14 cellular contexts compared by ENCODE assay signal in genomic region chr14:90642239-90642717, GRCh38.
DNase-seq lines count a peak whose midpoint lies in the region; ATAC-seq and TF ChIP-seq lines count a peak whose summit lies in the region.
"Had no signal": no experiment of that assay in that cellular context is flagged by ENCODE, and none has a peak within 500 bp of the region (broad histone marks: within the 10 kb centered on the region; RNA-seq: fewer than 3 reads in every experiment).

No MANE protein-coding gene starts in this region.

- no peak overlapping the region for H4K91ac ChIP-seq in neuronal stem cell (ENCODE audit: low read depth, low read length, poor library complexity)

- H3K23ac ChIP-seq in neuronal stem cell (ENCODE audit: low read depth, low read length, poor library complexity) = no peak overlapping the region

- no peaks in the 10 kb centered on the region for H3K79me1 ChIP-seq in neuronal stem cell (ENCODE audit: low read depth, low read length)

- CTCF ChIA-PET in GM10248 (lab: Yijun Ruan, JAX) = interaction anchor here (0.7 to 1.7 kb wide), 2 partner anchors 117 to 334 kb away, joined by 3 to 5 read pairs; no protein-coding TSS in a partner anchor

- POLR2A ChIA-PET in GM10248 (lab: Yijun Ruan, JAX) = no interaction called here

- intact Hi-C loops in right cardiac atrium (cut with DNase I) = no loop called here

- H3K36me3 ChIP-seq in brain microvascular endothelial cell (replicated peaks) (no peaks in the 10 kb centered on the region), neuronal stem cell (replicated peaks in 1 of 2; ENCODE audit: control insufficient read depth in 2 of 2, insufficient read depth in 2 of 2, low read length in 2 of 2) (peaks cover 0 to 16% of the 10 kb centered on the region in 2 donors)

- no peak for TF ChIP-seq CTCF in brain microvascular endothelial cell (IDR thresholded peaks at IDR 0.05; ENCODE audit: low read depth, low read length, missing control alignments)
- no peak for TF ChIP-seq CTCF in GM10248 (IDR thresholded peaks at IDR 0.05; ENCODE audit: control extremely low read depth, extremely low read depth, low read depth, missing control alignments)

- no peak overlapping the region for H4K8ac ChIP-seq in neuronal stem cell (ENCODE audit: low read depth, low read length)

- no peak overlapping the region for H3K14ac ChIP-seq in neuronal stem cell (ENCODE audit: low read length)

- H3K9ac ChIP-seq in neuronal stem cell (ENCODE audit: low read depth, low read length, poor library complexity) = no peak overlapping the region

- H2BK15ac ChIP-seq in neuronal stem cell (ENCODE audit: low read length) = no peak overlapping the region

- H2BK12ac ChIP-seq in neuronal stem cell (ENCODE audit: low read length) = no peak overlapping the region

- H3K27me3 ChIP-seq in brain microvascular endothelial cell (replicated peaks) (no peaks in the 10 kb centered on the region), right cardiac atrium (ENCODE audit: control insufficient read depth, insufficient read depth) (no peaks in the 10 kb centered on the region), neuronal stem cell (ENCODE audit: control insufficient read depth in 3 of 3, insufficient read depth in 3 of 3, low read depth in 1 of 3, low read length in 3 of 3) (no peaks in the 10 kb centered on the region)
- H3K27me3 ChIP-seq: vagina had no signal

- WGBS in right cardiac atrium = 23% methylated on average over 3 of the region's 3 CpGs
- no CpG with 5 or more reads among the region's 3 CpGs for WGBS in neuronal stem cell (ENCODE audit: extremely low coverage in 2 of 2, insufficient read length in 2 of 2, insufficient replicate concordance in 1 of 2), 2 donors

- DNase-seq in EH (ENCODE audit: low read depth) (peak; percentile 58), brain microvascular endothelial cell (peak; percentile 79), right cardiac atrium (no peak), neuronal stem cell (ENCODE audit: low spot score) (peak; percentile 89), GM10248 (ENCODE audit: extremely low spot score) (no peak), T-helper 9 cell (no peak)
- DNase-seq: activated CD4-positive, alpha-beta T cell treated with anti-CD3 and anti-CD28 coated beads, Interleukin-2, amount 10 ng/mL, durations not matched to agents 7 days and 5 days; activated naive CD4-positive, alpha-beta T cell treated with anti-CD3 and anti-CD28 coated beads, Interleukin-2, amount 10 ng/mL, durations not matched to agents 7 days and 5 days; naive B cell; NCI-H1930; SIG-M5 had no signal

- H3K4me1 ChIP-seq in right cardiac atrium (ENCODE audit: control insufficient read depth, insufficient read depth, low read length) (peaks cover 6% of the 10 kb centered on the region), neuronal stem cell (ENCODE audit: control insufficient read depth in 2 of 2, insufficient read depth in 1 of 2, low read depth in 1 of 2, low read length in 2 of 2) (peaks cover 32 to 39% of the 10 kb centered on the region in 2 donors)

- H3K9me3 ChIP-seq in right cardiac atrium (ENCODE audit: control insufficient read depth, low read length) (no peaks in the 10 kb centered on the region), neuronal stem cell (replicated peaks in 1 of 2; ENCODE audit: control insufficient read depth in 2 of 2, insufficient read depth in 1 of 2, low read depth in 1 of 2, low read length in 2 of 2) (peaks cover 0 to 3% of the 10 kb centered on the region in 2 donors)
- H3K9me3 ChIP-seq: vagina had no signal

- no peak overlapping the region for H2BK5ac ChIP-seq in neuronal stem cell (ENCODE audit: low read length)

- ATAC-seq in right cardiac atrium (peak; percentile 72 to 73), HG03159 (IDR thresholded peaks at IDR 0.05; ENCODE audit: unreplicated experiment) (no peak), HG02623 (IDR thresholded peaks at IDR 0.05; ENCODE audit: unreplicated experiment) (no peak)

- H3K4me3 ChIP-seq in brain microvascular endothelial cell (ENCODE audit: low read depth, low read length) = no peak overlapping the region
- no peak overlapping the region for H3K4me3 ChIP-seq in right cardiac atrium (ENCODE audit: low read length)
- no peak overlapping the region for H3K4me3 ChIP-seq in neuronal stem cell (ENCODE audit: low read length in 2 of 2)
- H3K4me3 ChIP-seq: vagina had no signal

- H3K27ac ChIP-seq in brain microvascular endothelial cell = peak overlapping the region; percentile 20
- H3K27ac ChIP-seq in right cardiac atrium (ENCODE audit: low read length) = no peak overlapping the region
- peak overlapping the region; percentile 97 for H3K27ac ChIP-seq in neuronal stem cell (replicated peaks; ENCODE audit: low read length)
- H3K27ac ChIP-seq: vagina had no signal

- H3K4me2 ChIP-seq in neuronal stem cell (ENCODE audit: insufficient read depth, low read length, poor library complexity, severe bottlenecking) = no peak overlapping the region

- H3K18ac ChIP-seq in neuronal stem cell (ENCODE audit: low read length) = no peak overlapping the region

- H2AK5ac ChIP-seq in neuronal stem cell (ENCODE audit: low read depth, low read length) = no peak overlapping the region

- in situ Hi-C loops in brain microvascular endothelial cell (cut with HindIII; ENCODE audit: low pct_ligation_motif_present, low sequenced_read_pairs) = no loop called here

- no peak overlapping the region for H2AFZ ChIP-seq in neuronal stem cell (ENCODE audit: low read length)

- no peak overlapping the region for H2BK120ac ChIP-seq in neuronal stem cell (ENCODE audit: low read depth, low read length)

- H3K4ac ChIP-seq in neuronal stem cell (ENCODE audit: low read length) = no peak overlapping the region

Comparison
In these comparisons a context has a peak if more than half of its experiments do, and no peak if none do; other contexts are left out.
1. DNase-seq: peak in EH (single experiment), brain microvascular endothelial cell (single experiment) and neuronal stem cell (single experiment); none in right cardiac atrium (0 of 3), GM10248 (single experiment) and T-helper 9 cell (single experiment).
2. ATAC-seq: peak in right cardiac atrium (2 of 2); none in HG03159 (single experiment) and HG02623 (single experiment).